In genomic region chr18:48946329-48946835, GRCh38 we compare ENCODE assay signal across 8 cellular contexts. TPM values are rescaled to one million over a fixed set of nuclear protein-coding genes. Genes with fewer than 3 reads are reported as not detected.
DNase-seq lines count a peak whose midpoint lies in the region; ATAC-seq and TF ChIP-seq lines count a peak whose summit lies in the region.

No MANE protein-coding gene starts in this region.

- H3K4me1 ChIP-seq in muscle layer of colon (ENCODE audit: insufficient read depth, low read length) = peaks cover 64% of the 10 kb centered on the region

- no peaks in the 10 kb centered on the region for H3K27me3 ChIP-seq in muscle layer of colon (ENCODE audit: control insufficient read depth in 1 of 2, insufficient read depth in 2 of 2, low read length in 2 of 2)

- peaks cover 26% of the 10 kb centered on the region for H3K36me3 Mint-ChIP-seq in brain

- peak overlapping the region in 2 of 5 experiments; percentile 46 to 86 for H3K27ac Mint-ChIP-seq in brain

- peak overlapping the region; percentile 92 for H3K27ac ChIP-seq in muscle layer of colon (ENCODE audit: low read depth, low read length)

- H3K4me3 Mint-ChIP-seq in brain = peak overlapping the region; percentile 69 to 100 (median 99)

- no peak for ATAC-seq in GM21528 (IDR thresholded peaks at IDR 0.05; ENCODE audit: low FRiP score, unreplicated experiment)
- ATAC-seq in left lobe of liver = no peak

- H3K9ac ChIP-seq in muscle layer of colon (ENCODE audit: low read length) = no peak overlapping the region

- no peak for TF ChIP-seq CTCF in brain (conservative IDR thresholded peaks at IDR 0.05)

- H3K4me1 Mint-ChIP-seq in brain = peaks cover 74% of the 10 kb centered on the region

- peaks cover 21% of the 10 kb centered on the region for H3K27me3 Mint-ChIP-seq in brain

- peaks cover 17% of the 10 kb centered on the region for H3K36me3 ChIP-seq in muscle layer of colon (ENCODE audit: insufficient read depth, low read length)

- H3K9me3 ChIP-seq in muscle layer of colon (ENCODE audit: low read length) = no peaks in the 10 kb centered on the region

- peaks cover 0 to 3% (median 0%) of the 10 kb centered on the region in 5 experiments for H3K9me3 Mint-ChIP-seq in brain

- H3K4me3 ChIP-seq in muscle layer of colon (ENCODE audit: low read depth in 1 of 2, low read length in 2 of 2) = peak overlapping the region in 1 of 2 donors; percentile 99

- DNase-seq in DMS153 (lab: John Stamatoyannopoulos, UW) = peak; percentile 70
- peak; percentile 75 for DNase-seq in NCI-H1105 (lab: John Stamatoyannopoulos, UW)
- DNase-seq in AML-193 (lab: John Stamatoyannopoulos, UW) = no peak
- no peak for DNase-seq in NCI-H2171 treated with DMSO at 0.1 percent for 48 hours (lab: John Stamatoyannopoulos, UW)
- no peak for DNase-seq in left lobe of liver (ENCODE audit: low spot score)

RNA-seq across cellular contexts. Expression of gene SMAD7, which starts 4.4 kb away (rescaled TPM):
- 8.0 TPM for polyA plus RNA-seq in brain (ENCODE audit: insufficient read depth, low read depth, low replicate concordance)
- 12.4 TPM for total RNA-seq in left lobe of liver

Comparison
In these comparisons a context has a peak if more than half of its experiments do, and no peak if none do; other contexts are left out.
1. DNase-seq: peak in DMS153 (single experiment) and NCI-H1105 (single experiment); none in AML-193 (0 of 2), NCI-H2171 treated with DMSO at 0.1 percent for 48 hours (single experiment) and left lobe of liver (single experiment).